1 cellular context compared by ENCODE assay signal in genomic region chr18:23970161-23971153, GRCh38.
TF ChIP-seq lines count a peak whose summit lies in the region.

No MANE protein-coding gene starts in this region.

TF ChIP-seq in GM12878, 131 proteins besides CTCF, POLR2A, EP300 and RAD21 (continued from another document):
- TF ChIP-seq IRF5 (IDR thresholded peaks at IDR 0.05; ENCODE audit: borderline replicate concordance) (no peak), SPI1 (IDR thresholded peaks at IDR 0.05; ENCODE audit: borderline replicate concordance, insufficient read depth, low read depth, low read length) (peak; percentile 11; the same call in 1 of the 2 replicates), EGR1 (IDR thresholded peaks at IDR 0.05; ENCODE audit: borderline replicate concordance in 1 of 2, low read depth in 2 of 2, low read length in 2 of 2) (no peak), BCLAF1 (IDR thresholded peaks at IDR 0.05) (no peak), KLF5 (IDR thresholded peaks at IDR 0.05; ENCODE audit: partially characterized antibody) (no peak), ETV6 (conservative IDR thresholded peaks at IDR 0.05 in 1 of 2, IDR thresholded peaks at IDR 0.05 in 1 of 2; ENCODE audit: borderline replicate concordance in 1 of 2, low read depth in 1 of 2) (no peak), TCF7 (IDR thresholded peaks at IDR 0.05; ENCODE audit: borderline replicate concordance) (no peak), RAD51 (IDR thresholded peaks at IDR 0.05) (no peak), E2F8 (IDR thresholded peaks at IDR 0.05; ENCODE audit: low read depth, partially characterized antibody) (no peak), ZBTB11 (CRISPR knock-in tag; IDR thresholded peaks at IDR 0.05) (no peak), ZNF687 (IDR thresholded peaks at IDR 0.05) (peak; percentile 81), NFYA (IDR thresholded peaks at IDR 0.05; ENCODE audit: borderline replicate concordance, low read depth, low read length) (no peak), SREBF2 (IDR thresholded peaks at IDR 0.05; ENCODE audit: low read length) (no peak)
